1 cellular context compared by ENCODE assay signal in genomic region chr18:12420831-12421421, GRCh38.
TF ChIP-seq lines count a peak whose summit lies in the region.

No MANE protein-coding gene starts in this region.

TF ChIP-seq in K562, 482 proteins besides CTCF, POLR2A, EP300 and RAD21:
- TF ChIP-seq PRDM10 (IDR thresholded peaks at IDR 0.05; ENCODE audit: partially characterized antibody) = peak; percentile 52
- TF ChIP-seq E2F6 (IDR thresholded peaks at IDR 0.05; ENCODE audit: borderline replicate concordance in 1 of 2, extremely low read depth in 1 of 2, insufficient read depth in 1 of 2, insufficient read length in 1 of 2, low read depth in 1 of 2, low read length in 1 of 2, poor library complexity in 1 of 2, severe bottlenecking in 1 of 2) = no peak
